In genomic region chrX:123731258-123731986, GRCh38 we compare ENCODE assay signal across 1 cellular context.
A peak's percentile ranks its signal among the peaks of the same experiment; 100 is the strongest.
TF ChIP-seq lines count a peak whose summit lies in the region.

No MANE protein-coding gene starts in this region.

TF ChIP-seq in K562, 482 proteins besides CTCF, POLR2A, EP300 and RAD21 (continued from another document):
- TF ChIP-seq SMARCE1 (IDR thresholded peaks at IDR 0.05), result 0 out of 2 replicates have a peak, but pooled peaks have one; percentile 16
- TF ChIP-seq SMC3 (conservative IDR thresholded peaks at IDR 0.05; ENCODE audit: insufficient read depth, low read depth, low read length), result no peak
- TF ChIP-seq LCOR (CRISPR knock-in tag; IDR thresholded peaks at IDR 0.05), result peak; percentile 47; the same call in 1 of the 2 replicates
- peak; percentile 6 for TF ChIP-seq CHD1 (IDR thresholded peaks at IDR 0.05; ENCODE audit: low read length)
- no peak for TF ChIP-seq PBX2 (CRISPR knock-in tag; IDR thresholded peaks at IDR 0.05; ENCODE audit: low read depth)
- TF ChIP-seq PBX2 (tag; conservative IDR thresholded peaks at IDR 0.05; ENCODE audit: low read depth), result 0 out of 2 replicates have a peak, but pooled peaks have one; percentile 26
- no peak for TF ChIP-seq ATF1 (CRISPR knock-in tag; IDR thresholded peaks at IDR 0.05)
- 0 out of 2 replicates have a peak, but pooled peaks have one; percentile 12 for TF ChIP-seq ATF1 (tag; IDR thresholded peaks at IDR 0.05)
- TF ChIP-seq MAFF (IDR thresholded peaks at IDR 0.05; ENCODE audit: low read length), result no peak
- TF ChIP-seq CREB3L1 (IDR thresholded peaks at IDR 0.05; ENCODE audit: borderline replicate concordance, low read depth), result peak; percentile 26; the same call in 1 of the 2 replicates
- peak; percentile 48 for TF ChIP-seq EP400 (IDR thresholded peaks at IDR 0.05)
- TF ChIP-seq ZNF592 (IDR thresholded peaks at IDR 0.05), result peak; percentile 52
- peak; percentile 18; the same call in 1 of the 2 replicates for TF ChIP-seq KLF16 (IDR thresholded peaks at IDR 0.05)
- peak; percentile 41 for TF ChIP-seq MYC (IDR thresholded peaks at IDR 0.05; ENCODE audit: low read depth, low read length)
- TF ChIP-seq MYC (CRISPR knock-in tag; IDR thresholded peaks at IDR 0.05; ENCODE audit: borderline replicate concordance, low read depth), result no peak
- 0 out of 2 replicates have a peak, but pooled peaks have one; percentile 28 for TF ChIP-seq SMARCA4 (IDR thresholded peaks at IDR 0.05)
- TF ChIP-seq PCBP1 (IDR thresholded peaks at IDR 0.05; ENCODE audit: low read depth, low read length, poor library complexity, severe bottlenecking), result no peak
TF ChIP-seq in K562: peak in this region for 34.
